Comparison of ENCODE assay signal across 1 cellular context in the genomic region with DNA sequence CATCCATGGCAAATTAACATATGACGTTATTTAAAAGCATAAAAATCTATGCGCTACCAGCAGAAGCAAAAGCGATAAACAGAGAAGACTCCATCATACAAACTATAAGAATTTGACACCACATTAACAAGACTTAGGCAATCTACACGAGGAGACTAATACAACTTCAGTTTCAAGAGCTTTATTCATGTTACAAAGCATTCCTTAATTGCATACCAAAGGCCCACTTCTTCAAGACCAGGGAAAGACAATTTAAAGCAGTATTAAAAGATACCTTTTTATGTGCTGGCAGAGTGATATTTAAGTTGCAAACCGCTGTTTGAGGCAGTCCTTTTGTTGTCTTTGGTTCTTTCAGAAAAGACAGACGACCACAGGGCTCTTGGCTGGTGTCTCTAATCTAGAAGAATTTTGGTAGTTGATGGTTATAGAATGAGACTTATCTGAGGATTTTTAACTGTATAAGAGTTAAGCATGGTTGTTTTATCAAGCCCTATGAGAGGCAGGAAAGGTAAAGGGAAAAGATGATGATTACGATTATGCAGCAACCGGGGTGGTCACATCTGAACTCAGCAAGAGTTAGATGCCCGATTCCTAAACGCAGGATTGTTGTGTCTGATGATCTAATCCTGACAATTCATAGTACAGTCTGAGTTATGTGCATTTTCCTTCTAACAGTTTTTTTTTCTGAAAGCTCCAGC.
TF ChIP-seq lines count a peak whose summit lies in the region.

No MANE protein-coding gene starts in this region.

TF ChIP-seq in GM23338, 12 proteins besides CTCF, POLR2A, EP300 and RAD21:
- TF ChIP-seq, protein P1, sequence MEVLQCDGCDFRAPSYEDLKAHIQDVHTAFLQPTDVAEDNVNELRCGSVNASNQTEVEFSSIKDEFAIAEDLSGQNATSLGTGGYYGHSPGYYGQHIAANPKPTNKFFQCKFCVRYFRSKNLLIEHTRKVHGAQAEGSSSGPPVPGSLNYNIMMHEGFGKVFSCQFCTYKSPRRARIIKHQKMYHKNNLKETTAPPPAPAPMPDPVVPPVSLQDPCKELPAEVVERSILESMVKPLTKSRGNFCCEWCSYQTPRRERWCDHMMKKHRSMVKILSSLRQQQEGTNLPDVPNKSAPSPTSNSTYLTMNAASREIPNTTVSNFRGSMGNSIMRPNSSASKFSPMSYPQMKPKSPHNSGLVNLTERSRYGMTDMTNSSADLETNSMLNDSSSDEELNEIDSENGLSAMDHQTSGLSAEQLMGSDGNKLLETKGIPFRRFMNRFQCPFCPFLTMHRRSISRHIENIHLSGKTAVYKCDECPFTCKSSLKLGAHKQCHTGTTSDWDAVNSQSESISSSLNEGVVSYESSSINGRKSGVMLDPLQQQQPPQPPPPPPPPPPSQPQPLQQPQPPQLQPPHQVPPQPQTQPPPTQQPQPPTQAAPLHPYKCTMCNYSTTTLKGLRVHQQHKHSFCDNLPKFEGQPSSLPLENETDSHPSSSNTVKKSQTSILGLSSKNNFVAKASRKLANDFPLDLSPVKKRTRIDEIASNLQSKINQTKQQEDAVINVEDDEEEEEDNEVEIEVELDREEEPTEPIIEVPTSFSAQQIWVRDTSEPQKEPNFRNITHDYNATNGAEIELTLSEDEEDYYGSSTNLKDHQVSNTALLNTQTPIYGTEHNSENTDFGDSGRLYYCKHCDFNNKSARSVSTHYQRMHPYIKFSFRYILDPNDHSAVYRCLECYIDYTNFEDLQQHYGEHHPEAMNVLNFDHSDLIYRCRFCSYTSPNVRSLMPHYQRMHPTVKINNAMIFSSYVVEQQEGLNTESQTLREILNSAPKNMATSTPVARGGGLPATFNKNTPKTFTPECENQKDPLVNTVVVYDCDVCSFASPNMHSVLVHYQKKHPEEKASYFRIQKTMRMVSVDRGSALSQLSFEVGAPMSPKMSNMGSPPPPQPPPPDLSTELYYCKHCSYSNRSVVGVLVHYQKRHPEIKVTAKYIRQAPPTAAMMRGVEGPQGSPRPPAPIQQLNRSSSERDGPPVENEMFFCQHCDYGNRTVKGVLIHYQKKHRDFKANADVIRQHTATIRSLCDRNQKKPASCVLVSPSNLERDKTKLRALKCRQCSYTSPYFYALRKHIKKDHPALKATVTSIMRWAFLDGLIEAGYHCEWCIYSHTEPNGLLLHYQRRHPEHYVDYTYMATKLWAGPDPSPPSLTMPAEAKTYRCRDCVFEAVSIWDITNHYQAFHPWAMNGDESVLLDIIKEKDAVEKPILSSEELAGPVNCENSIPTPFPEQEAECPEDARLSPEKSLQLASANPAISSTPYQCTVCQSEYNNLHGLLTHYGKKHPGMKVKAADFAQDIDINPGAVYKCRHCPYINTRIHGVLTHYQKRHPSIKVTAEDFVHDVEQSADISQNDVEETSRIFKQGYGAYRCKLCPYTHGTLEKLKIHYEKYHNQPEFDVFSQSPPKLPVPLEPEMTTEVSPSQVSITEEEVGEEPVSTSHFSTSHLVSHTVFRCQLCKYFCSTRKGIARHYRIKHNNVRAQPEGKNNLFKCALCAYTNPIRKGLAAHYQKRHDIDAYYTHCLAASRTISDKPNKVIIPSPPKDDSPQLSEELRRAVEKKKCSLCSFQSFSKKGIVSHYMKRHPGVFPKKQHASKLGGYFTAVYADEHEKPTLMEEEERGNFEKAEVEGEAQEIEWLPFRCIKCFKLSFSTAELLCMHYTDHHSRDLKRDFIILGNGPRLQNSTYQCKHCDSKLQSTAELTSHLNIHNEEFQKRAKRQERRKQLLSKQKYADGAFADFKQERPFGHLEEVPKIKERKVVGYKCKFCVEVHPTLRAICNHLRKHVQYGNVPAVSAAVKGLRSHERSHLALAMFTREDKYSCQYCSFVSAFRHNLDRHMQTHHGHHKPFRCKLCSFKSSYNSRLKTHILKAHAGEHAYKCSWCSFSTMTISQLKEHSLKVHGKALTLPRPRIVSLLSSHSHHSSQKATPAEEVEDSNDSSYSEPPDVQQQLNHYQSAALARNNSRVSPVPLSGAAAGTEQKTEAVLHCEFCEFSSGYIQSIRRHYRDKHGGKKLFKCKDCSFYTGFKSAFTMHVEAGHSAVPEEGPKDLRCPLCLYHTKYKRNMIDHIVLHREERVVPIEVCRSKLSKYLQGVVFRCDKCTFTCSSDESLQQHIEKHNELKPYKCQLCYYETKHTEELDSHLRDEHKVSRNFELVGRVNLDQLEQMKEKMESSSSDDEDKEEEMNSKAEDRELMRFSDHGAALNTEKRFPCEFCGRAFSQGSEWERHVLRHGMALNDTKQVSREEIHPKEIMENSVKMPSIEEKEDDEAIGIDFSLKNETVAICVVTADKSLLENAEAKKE (CRISPR knock-in tag; IDR thresholded peaks at IDR 0.05): no peak
- TF ChIP-seq CREB1 (CRISPR knock-in tag; IDR thresholded peaks at IDR 0.05; ENCODE audit: low read depth) (no peak), ZNF114 (CRISPR knock-in tag; IDR thresholded peaks at IDR 0.05) (no peak), JUNB (IDR thresholded peaks at IDR 0.05; ENCODE audit: unreplicated experiment) (no peak), EZH2phosphoT487 (IDR thresholded peaks at IDR 0.05; ENCODE audit: unreplicated experiment) (no peak), ZNF331 (CRISPR knock-in tag; IDR thresholded peaks at IDR 0.05; ENCODE audit: low read depth) (no peak)
- TF ChIP-seq, protein P2, sequence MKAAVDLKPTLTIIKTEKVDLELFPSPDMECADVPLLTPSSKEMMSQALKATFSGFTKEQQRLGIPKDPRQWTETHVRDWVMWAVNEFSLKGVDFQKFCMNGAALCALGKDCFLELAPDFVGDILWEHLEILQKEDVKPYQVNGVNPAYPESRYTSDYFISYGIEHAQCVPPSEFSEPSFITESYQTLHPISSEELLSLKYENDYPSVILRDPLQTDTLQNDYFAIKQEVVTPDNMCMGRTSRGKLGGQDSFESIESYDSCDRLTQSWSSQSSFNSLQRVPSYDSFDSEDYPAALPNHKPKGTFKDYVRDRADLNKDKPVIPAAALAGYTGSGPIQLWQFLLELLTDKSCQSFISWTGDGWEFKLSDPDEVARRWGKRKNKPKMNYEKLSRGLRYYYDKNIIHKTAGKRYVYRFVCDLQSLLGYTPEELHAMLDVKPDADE (IDR thresholded peaks at IDR 0.05): no peak
TF ChIP-seq in GM23338: peak in this region for 0.
